Comparison of ENCODE assay signal across 14 cellular contexts in genomic region chr7:91657386-91658120, GRCh38.
A peak's percentile ranks its signal among the peaks of the same experiment; 100 is the strongest.
DNase-seq lines count a peak whose midpoint lies in the region; ATAC-seq and TF ChIP-seq lines count a peak whose summit lies in the region.
"Had no signal": no experiment of that assay in that cellular context is flagged by ENCODE, and none has a peak within 500 bp of the region (broad histone marks: within the 10 kb centered on the region; RNA-seq: fewer than 3 reads in every experiment).

No MANE protein-coding gene starts in this region.

- POLR2A ChIA-PET in RWPE1 (lab: Yijun Ruan, JAX; ENCODE audit: low non-redundant PET) = no interaction called here
- POLR2A ChIA-PET in CD8-positive, alpha-beta memory T cell (lab: Charles Lee) = no interaction called here

- H3K36me3 Mint-ChIP-seq in CD8-positive, alpha-beta memory T cell = no peaks in the 10 kb centered on the region

- no peaks in the 10 kb centered on the region for H3K36me3 ChIP-seq in CD8-positive, alpha-beta memory T cell (ENCODE audit: insufficient read depth, low read length)

- TF ChIP-seq CTCF in RWPE1 (conservative IDR thresholded peaks at IDR 0.05; ENCODE audit: low read depth) = no peak

- no peaks in the 10 kb centered on the region for H3K27me3 ChIP-seq in CD8-positive, alpha-beta memory T cell (ENCODE audit: insufficient read depth, low read length, poor library complexity, severe bottlenecking)

- H3K9me3 Mint-ChIP-seq in CD8-positive, alpha-beta memory T cell = peaks cover 12 to 19% (median 16%) of the 10 kb centered on the region in 5 donors
- H3K9me3 Mint-ChIP-seq: stimulated activated naive CD8-positive, alpha-beta T cell treated with anti-CD3 and anti-CD28 coated beads, Interleukin-15, Interleukin-2, amounts not matched to agents 100 ng/mL and 50 ng/mL, for 24 hours had no signal

- H3K4me3 ChIP-seq in CD8-positive, alpha-beta memory T cell (ENCODE audit: low read length) = no peak overlapping the region

- ATAC-seq in GM18907 (IDR thresholded peaks at IDR 0.05; ENCODE audit: unreplicated experiment) = no peak

- CTCF ChIA-PET in RWPE1 (lab: Yijun Ruan, JAX) = no interaction called here
- CTCF ChIA-PET in CD8-positive, alpha-beta memory T cell (lab: Charles Lee) = no interaction called here

- H3K27me3 Mint-ChIP-seq in CD8-positive, alpha-beta memory T cell = no peaks in the 10 kb centered on the region
- H3K27me3 Mint-ChIP-seq: stimulated activated naive CD8-positive, alpha-beta T cell treated with anti-CD3 and anti-CD28 coated beads, Interleukin-15, Interleukin-2, amounts not matched to agents 100 ng/mL and 50 ng/mL, for 24 hours had no signal

- peak; percentile 76 for DNase-seq in GM03348 (ENCODE audit: low spot score)
- peak; percentile 49 for DNase-seq in RWPE1 (ENCODE audit: low spot score)
- DNase-seq in fibroblast of peridontal ligament (ENCODE audit: extremely low read depth) = peak; percentile 83
- DNase-seq in renal cortical epithelial cell (ENCODE audit: low read depth) = peak; percentile 84
- no peak for DNase-seq in iPS-NIHi7 (ENCODE audit: extremely low spot score)
- no peak for DNase-seq in NOMO-1 treated with DMSO at 0.1 percent for 48 hours (lab: John Stamatoyannopoulos, UW; ENCODE audit: unreplicated experiment)
- no peak for DNase-seq in CD8-positive, alpha-beta memory T cell
- DNase-seq: activated CD8-positive, alpha-beta memory T cell treated with anti-CD3 and anti-CD28 coated beads, Interleukin-2, amount 50 U/mL, for 48 hours; DMS153; MM.1S; NCI-H510A; SHP77 treated with DMSO at 0.1 percent for 48 hours had no signal

- no peaks in the 10 kb centered on the region for H3K4me1 Mint-ChIP-seq in CD8-positive, alpha-beta memory T cell

- H3K4me1 ChIP-seq in CD8-positive, alpha-beta memory T cell (ENCODE audit: insufficient read depth, low read length) = no peaks in the 10 kb centered on the region

- H3K4me3 Mint-ChIP-seq in CD8-positive, alpha-beta memory T cell = no peak overlapping the region
- H3K4me3 Mint-ChIP-seq: stimulated activated naive CD8-positive, alpha-beta T cell treated with anti-CD3 and anti-CD28 coated beads, Interleukin-15, Interleukin-2, amounts not matched to agents 100 ng/mL and 50 ng/mL, for 24 hours had no signal

- no peak overlapping the region for H3K27ac ChIP-seq in RWPE1
- H3K27ac ChIP-seq in CD8-positive, alpha-beta memory T cell (ENCODE audit: low read depth, low read length) = no peak overlapping the region

- no peak overlapping the region for H3K27ac Mint-ChIP-seq in CD8-positive, alpha-beta memory T cell
- H3K27ac Mint-ChIP-seq: stimulated activated naive CD8-positive, alpha-beta T cell treated with anti-CD3 and anti-CD28 coated beads, Interleukin-15, Interleukin-2, amounts not matched to agents 100 ng/mL and 50 ng/mL, for 24 hours had no signal

- no peaks in the 10 kb centered on the region for H3K9me3 ChIP-seq in CD8-positive, alpha-beta memory T cell (ENCODE audit: low read length)

Comparison
In these comparisons a context has a peak if more than half of its experiments do, and no peak if none do; other contexts are left out.
1. DNase-seq: peak in GM03348 (single experiment), RWPE1 (single experiment), fibroblast of peridontal ligament (single experiment) and renal cortical epithelial cell (single experiment); none in iPS-NIHi7 (single experiment), NOMO-1 treated with DMSO at 0.1 percent for 48 hours (single experiment) and CD8-positive, alpha-beta memory T cell (0 of 5).